Comparison of ENCODE assay signal across 17 cellular contexts in the genomic region with DNA sequence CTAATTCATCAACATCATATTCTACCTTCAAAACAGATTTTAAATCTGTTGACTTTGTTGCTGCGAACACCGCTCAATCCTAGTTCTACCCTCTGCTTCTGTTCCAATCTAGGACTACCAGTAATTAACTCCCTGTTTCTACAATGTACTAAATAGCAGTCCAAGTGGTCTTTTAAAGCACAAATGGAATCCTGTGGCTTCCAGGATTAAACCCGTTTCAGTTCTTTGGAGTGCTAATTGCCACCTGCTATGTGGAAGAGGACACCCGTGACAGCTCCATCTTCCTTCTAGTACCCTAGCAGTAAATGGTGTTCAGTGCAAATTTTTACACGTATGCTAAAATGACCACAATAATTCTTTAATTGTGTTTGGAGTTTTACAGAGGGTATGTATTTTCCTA.
A peak's percentile ranks its signal among the peaks of the same experiment; 100 is the strongest.
DNase-seq lines count a peak whose midpoint lies in the region; ATAC-seq and TF ChIP-seq lines count a peak whose summit lies in the region.
"Had no signal": no experiment of that assay in that cellular context is flagged by ENCODE, and none has a peak within 500 bp of the region (broad histone marks: within the 10 kb centered on the region; RNA-seq: fewer than 3 reads in every experiment).

No MANE protein-coding gene starts in this region.

- H3K27me3 ChIP-seq in neural progenitor cell (peaks cover 42% of the 10 kb centered on the region), heart right ventricle (peaks cover 0 to 18% (median 0%) of the 10 kb centered on the region in 7 donors)
- H3K27me3 ChIP-seq: BLaER1 had no signal

- H3K4me3 ChIP-seq in neural progenitor cell (no peak overlapping the region), heart right ventricle (no peak overlapping the region)
- H3K4me3 ChIP-seq: A549, BLaER1, GM12878 had no signal

- peaks cover 28% of the 10 kb centered on the region for H3K27me3 Mint-ChIP-seq in WTC11 (ENCODE audit: low read depth)
- H3K27me3 Mint-ChIP-seq in neural progenitor cell (ENCODE audit: insufficient read depth, low read depth), result peaks cover 4% of the 10 kb centered on the region
- H3K27me3 Mint-ChIP-seq: CD4-positive, alpha-beta memory T cell had no signal

- 69% methylated on average over 5 of the region's 5 CpGs for WGBS in heart right ventricle, 2 donors

- H3K27ac ChIP-seq in neural progenitor cell, result no peak overlapping the region
- H3K27ac ChIP-seq in heart right ventricle, result no peak overlapping the region
- H3K27ac ChIP-seq: 22Rv1, A549, BLaER1 had no signal

- H3K4me1 Mint-ChIP-seq in WTC11 (peaks cover 19% of the 10 kb centered on the region), neural progenitor cell (peaks cover 2% of the 10 kb centered on the region)
- H3K4me1 Mint-ChIP-seq: CD14-positive monocyte; CD4-positive, alpha-beta memory T cell had no signal

- H3K9me3 ChIP-seq in neural progenitor cell (ENCODE audit: low read depth), result no peaks in the 10 kb centered on the region
- H3K9me3 ChIP-seq in heart right ventricle, result no peaks in the 10 kb centered on the region
- H3K9me3 ChIP-seq: A549, BLaER1 had no signal

- H3K9ac ChIP-seq in neural progenitor cell, result no peak overlapping the region
- H3K9ac ChIP-seq: BLaER1 had no signal

- POLR2A ChIA-PET in WTC11 (lab: Charles Lee), result no interaction called here

- no peak overlapping the region for H3K4me3 Mint-ChIP-seq in WTC11
- no peak overlapping the region for H3K4me3 Mint-ChIP-seq in neural progenitor cell
- H3K4me3 Mint-ChIP-seq: CD14-positive monocyte; CD4-positive, alpha-beta memory T cell; H9 had no signal

- H3K79me2 ChIP-seq in neural progenitor cell (ENCODE audit: low read depth), result no peaks in the 10 kb centered on the region

- H3K4me2 ChIP-seq in neural progenitor cell, result peak overlapping the region; percentile 57
- H3K4me2 ChIP-seq: A549, BLaER1 had no signal

- TF ChIP-seq CTCF in WTC11 (IDR thresholded peaks at IDR 0.05) (no peak), neural progenitor cell (IDR thresholded peaks at IDR 0.05) (no peak), heart right ventricle (IDR thresholded peaks at IDR 0.05) (no peak)

- H3F3A ChIP-seq in neural progenitor cell (ENCODE audit: low read depth), result no peaks in the 10 kb centered on the region

- H3K9me3 Mint-ChIP-seq in WTC11 (no peaks in the 10 kb centered on the region), neural progenitor cell (peaks cover 2% of the 10 kb centered on the region)
- H3K9me3 Mint-ChIP-seq: H9 had no signal

- intact Hi-C loops in heart right ventricle (cut with DNase I), result loop anchor here in 1 of 10 donors (5.0 kb wide), 1 partner anchor 1328 kb away; no protein-coding TSS in a partner anchor

- H4K20me1 ChIP-seq in neural progenitor cell (ENCODE audit: low read depth), result peaks cover 14% of the 10 kb centered on the region
- H4K20me1 ChIP-seq: BLaER1 had no signal

- CTCF ChIA-PET in WTC11 (lab: Charles Lee), result interaction anchor here (3.8 kb wide), 1 partner anchor 11 kb away, joined by 17 read pairs; no protein-coding TSS in a partner anchor

- H3K4me1 ChIP-seq in neural progenitor cell (peaks cover 30% of the 10 kb centered on the region), heart right ventricle (no peaks in the 10 kb centered on the region)
- H3K4me1 ChIP-seq: A549, BLaER1 had no signal

- H3K27ac Mint-ChIP-seq in WTC11 (no peak overlapping the region), neural progenitor cell (no peak overlapping the region)
- H3K27ac Mint-ChIP-seq: CD14-positive monocyte; CD4-positive, alpha-beta memory T cell; H9 had no signal

- ATAC-seq in WTC11 (peak; percentile 75), heart right ventricle (no peak)
- ATAC-seq: A549, GM12878 had no signal

- H3K36me3 Mint-ChIP-seq in WTC11 (no peaks in the 10 kb centered on the region), neural progenitor cell (no peaks in the 10 kb centered on the region)
- H3K36me3 Mint-ChIP-seq: CD14-positive monocyte; CD4-positive, alpha-beta memory T cell had no signal

- DNase-seq in NCI-H146 (lab: John Stamatoyannopoulos, UW) (peak; percentile 20), NCI-H146 treated with DMSO at 0.1 percent for 48 hours (lab: John Stamatoyannopoulos, UW; ENCODE audit: unreplicated experiment) (no peak), ELF-1 (ENCODE audit: low read depth, low spot score) (peak; percentile 19), WTC11 (ENCODE audit: low spot score) (no peak), neural progenitor cell (ENCODE audit: low spot score) (peak; percentile 83), heart right ventricle (no peak), DMS79 treated with DMSO at 0.1 percent for 48 hours (lab: John Stamatoyannopoulos, UW) (no peak)
- DNase-seq: CD4-positive, alpha-beta memory T cell; DMS153; DMS79; GOT3; H9 had no signal

- no peaks in the 10 kb centered on the region for H3K36me3 ChIP-seq in neural progenitor cell
- no peaks in the 10 kb centered on the region for H3K36me3 ChIP-seq in heart right ventricle
- H3K36me3 ChIP-seq: BLaER1 had no signal

- no peak overlapping the region for H2AFZ ChIP-seq in neural progenitor cell (replicated peaks)

TF ChIP-seq in WTC11, 78 proteins besides CTCF, POLR2A, EP300 and RAD21:
- TF ChIP-seq, protein P1, sequence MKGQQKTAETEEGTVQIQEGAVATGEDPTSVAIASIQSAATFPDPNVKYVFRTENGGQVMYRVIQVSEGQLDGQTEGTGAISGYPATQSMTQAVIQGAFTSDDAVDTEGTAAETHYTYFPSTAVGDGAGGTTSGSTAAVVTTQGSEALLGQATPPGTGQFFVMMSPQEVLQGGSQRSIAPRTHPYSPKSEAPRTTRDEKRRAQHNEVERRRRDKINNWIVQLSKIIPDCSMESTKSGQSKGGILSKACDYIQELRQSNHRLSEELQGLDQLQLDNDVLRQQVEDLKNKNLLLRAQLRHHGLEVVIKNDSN (CRISPR knock-in tag; IDR thresholded peaks at IDR 0.05), result no peak
- TF ChIP-seq RORB (CRISPR knock-in tag; IDR thresholded peaks at IDR 0.05), result no peak

Comparison
In these comparisons a context has a peak if more than half of its experiments do, and no peak if none do; other contexts are left out.
1. DNase-seq: peak in NCI-H146 (single experiment), ELF-1 (single experiment) and neural progenitor cell (single experiment); none in NCI-H146 treated with DMSO at 0.1 percent for 48 hours (single experiment), WTC11 (single experiment), heart right ventricle (0 of 2) and DMS79 treated with DMSO at 0.1 percent for 48 hours (single experiment).